Comparison of ENCODE assay signal across 1 cellular context in genomic region chr12:104650541-104650940, GRCh38.
TF ChIP-seq lines count a peak whose summit lies in the region.

No MANE protein-coding gene starts in this region.

TF ChIP-seq in Ishikawa, 13 proteins besides CTCF, POLR2A, EP300 and RAD21 (continued from another document):
- TF ChIP-seq ZBTB7A (IDR thresholded peaks at IDR 0.05; ENCODE audit: low read depth) (no peak), TCF12 (IDR thresholded peaks at IDR 0.05; ENCODE audit: low read depth) (peak; percentile 75), CREB1 (IDR thresholded peaks at IDR 0.05; ENCODE audit: low read depth) (no peak), EGR1 (IDR thresholded peaks at IDR 0.05) (no peak), CEBPB (IDR thresholded peaks at IDR 0.05) (no peak), FOXM1 (IDR thresholded peaks at IDR 0.05; ENCODE audit: borderline replicate concordance, low read depth) (no peak), NFIC (IDR thresholded peaks at IDR 0.05) (peak; percentile 77), YY1 (IDR thresholded peaks at IDR 0.05; ENCODE audit: low read depth) (no peak), TAF1 (IDR thresholded peaks at IDR 0.05; ENCODE audit: low read depth) (no peak), MAX (IDR thresholded peaks at IDR 0.05) (0 out of 2 replicates have a peak, but pooled peaks have one; percentile 27), TEAD4 (IDR thresholded peaks at IDR 0.05) (peak; percentile 65)
- TF ChIP-seq, protein P1, sequence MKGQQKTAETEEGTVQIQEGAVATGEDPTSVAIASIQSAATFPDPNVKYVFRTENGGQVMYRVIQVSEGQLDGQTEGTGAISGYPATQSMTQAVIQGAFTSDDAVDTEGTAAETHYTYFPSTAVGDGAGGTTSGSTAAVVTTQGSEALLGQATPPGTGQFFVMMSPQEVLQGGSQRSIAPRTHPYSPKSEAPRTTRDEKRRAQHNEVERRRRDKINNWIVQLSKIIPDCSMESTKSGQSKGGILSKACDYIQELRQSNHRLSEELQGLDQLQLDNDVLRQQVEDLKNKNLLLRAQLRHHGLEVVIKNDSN (IDR thresholded peaks at IDR 0.05): no peak
